In the genomic region with DNA sequence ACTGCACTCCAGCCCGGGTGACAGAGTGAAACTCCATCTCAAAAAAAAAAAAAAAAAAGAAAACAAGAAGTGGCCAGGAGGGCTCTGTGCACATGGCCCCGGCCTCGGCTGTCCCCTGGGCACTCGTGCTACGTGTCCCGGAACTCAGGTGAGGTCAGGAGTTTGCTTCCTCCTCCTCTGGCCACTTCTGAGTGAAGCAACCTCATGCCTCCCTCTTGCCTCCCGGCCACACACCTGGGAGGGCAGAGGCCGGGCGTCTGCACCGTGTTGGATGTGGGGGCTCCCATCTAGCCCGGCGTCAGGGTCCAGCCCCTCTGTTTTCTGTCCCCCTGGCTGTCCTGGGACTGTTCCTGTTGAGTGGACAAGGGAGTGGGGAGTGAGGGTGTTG, we compare ENCODE assay signal across 23 cellular contexts. TPM values are rescaled to one million over a fixed set of nuclear protein-coding genes. Genes with fewer than 3 reads are reported as not detected.
A peak's percentile ranks its signal among the peaks of the same experiment; 100 is the strongest.
DNase-seq lines count a peak whose midpoint lies in the region; ATAC-seq, FAIRE-seq and TF ChIP-seq lines count a peak whose summit lies in the region.
"Had no signal": no experiment of that assay in that cellular context is flagged by ENCODE, and none has a peak within 500 bp of the region (broad histone marks: within the 10 kb centered on the region; RNA-seq: fewer than 3 reads in every experiment).

No MANE protein-coding gene starts in this region.

- no peaks in the 10 kb centered on the region for H3K9me3 ChIP-seq in kidney (ENCODE audit: control insufficient read depth in 1 of 2, low read length in 2 of 2)
- no peaks in the 10 kb centered on the region for H3K9me3 ChIP-seq in lower lobe of right lung
- no peaks in the 10 kb centered on the region for H3K9me3 ChIP-seq in endodermal cell (ENCODE audit: control insufficient read depth, low read length)
- H3K9me3 ChIP-seq: SJSA1 had no signal

- H3K36me3 ChIP-seq in kidney (ENCODE audit: control insufficient read depth in 1 of 2, insufficient read depth in 2 of 2, low read length in 2 of 2): no peaks in the 10 kb centered on the region
- peaks cover 7% of the 10 kb centered on the region for H3K36me3 ChIP-seq in lower lobe of right lung
- no peaks in the 10 kb centered on the region for H3K36me3 ChIP-seq in endodermal cell (ENCODE audit: control insufficient read depth, insufficient read depth, low read length)

- peak; percentile 78 to 82 for ATAC-seq in lower lobe of right lung
- ATAC-seq: Right ventricle myocardium inferior had no signal

- peaks cover 8% of the 10 kb centered on the region for H3K4me1 Mint-ChIP-seq in glutamatergic neuron (ENCODE audit: low read depth, unreplicated experiment)
- H3K4me1 Mint-ChIP-seq in endodermal cell: no peaks in the 10 kb centered on the region
- H3K4me1 Mint-ChIP-seq: B cell; CD4-positive, CD25-positive, alpha-beta regulatory T cell had no signal

- H3K27ac ChIP-seq in kidney (ENCODE audit: low read depth in 2 of 2, low read length in 2 of 2) (no peak overlapping the region), lower lobe of right lung (no peak overlapping the region), endodermal cell (ENCODE audit: low read depth, low read length) (no peak overlapping the region)
- H3K27ac ChIP-seq: GM23248, HL-60, SJSA1 had no signal

- H3K4me1 ChIP-seq in kidney (ENCODE audit: control insufficient read depth in 1 of 2, insufficient read depth in 1 of 2, low read depth in 1 of 2, low read length in 2 of 2) (peaks cover 0 to 9% of the 10 kb centered on the region in 2 donors), lower lobe of right lung (peaks cover 23% of the 10 kb centered on the region), endodermal cell (ENCODE audit: control insufficient read depth, insufficient read depth, low read length) (no peaks in the 10 kb centered on the region)

- H3K27ac Mint-ChIP-seq in glutamatergic neuron (ENCODE audit: unreplicated experiment) (no peak overlapping the region), endodermal cell (no peak overlapping the region)
- H3K27ac Mint-ChIP-seq: B cell had no signal

- 95 to 100% methylated on average over 8 to 12 of the region's 12 CpGs for WGBS in endodermal cell (ENCODE audit: insufficient coverage in 1 of 2, insufficient read length in 1 of 2), 2 experiments

- H3K4me3 ChIP-seq in kidney (ENCODE audit: low read length in 2 of 2) (no peak overlapping the region), lower lobe of right lung (no peak overlapping the region), endodermal cell (ENCODE audit: low read length) (no peak overlapping the region)
- H3K4me3 ChIP-seq: GM23248, SJSA1 had no signal

- H3K9ac ChIP-seq in kidney (ENCODE audit: low read length in 2 of 2): no peak overlapping the region
- H3K9ac ChIP-seq in endodermal cell (ENCODE audit: extremely low read depth, low read length, poor library complexity, severe bottlenecking): no peak overlapping the region
- H3K9ac ChIP-seq: GM23248 had no signal

- peaks cover 2% of the 10 kb centered on the region for H3K27me3 Mint-ChIP-seq in glutamatergic neuron (ENCODE audit: unreplicated experiment)
- H3K27me3 Mint-ChIP-seq in endodermal cell (ENCODE audit: insufficient read depth): no peaks in the 10 kb centered on the region
- H3K27me3 Mint-ChIP-seq: B cell; CD4-positive, CD25-positive, alpha-beta regulatory T cell had no signal

- no peak overlapping the region for H3K4me3 Mint-ChIP-seq in glutamatergic neuron (ENCODE audit: unreplicated experiment)
- no peak overlapping the region for H3K4me3 Mint-ChIP-seq in endodermal cell
- H3K4me3 Mint-ChIP-seq: B cell; CD4-positive, CD25-positive, alpha-beta regulatory T cell had no signal

- DNase-seq in kidney (peak; percentile 59), lower lobe of right lung (peak; percentile 78), retina (peak; percentile 1), glutamatergic neuron (no peak), endodermal cell (no peak), SHP77 (lab: John Stamatoyannopoulos, UW) (no peak), hepatic stellate cell (ENCODE audit: low spot score) (no peak)
- DNase-seq: CD4-positive, CD25-positive, alpha-beta regulatory T cell; DMS153; GM23248; H7; Kasumi-1; NCI-H1105 treated with DMSO at 0.1 percent for 48 hours; NCI-H146; NCI-H1930; NCI-H2107; NCI-H446; NCI-H524 treated with DMSO at 0.1 percent for 48 hours; NCI-H774 had no signal

- H3K27me3 ChIP-seq in lower lobe of right lung (ENCODE audit: low read depth) (no peaks in the 10 kb centered on the region), endodermal cell (ENCODE audit: control insufficient read depth, insufficient read depth, low read length, poor library complexity, severe bottlenecking) (no peaks in the 10 kb centered on the region)
- H3K27me3 ChIP-seq: SJSA1 had no signal

- H3K36me3 Mint-ChIP-seq in glutamatergic neuron (ENCODE audit: unreplicated experiment): no peaks in the 10 kb centered on the region
- peaks cover 12% of the 10 kb centered on the region for H3K36me3 Mint-ChIP-seq in endodermal cell (ENCODE audit: low read depth)
- H3K36me3 Mint-ChIP-seq: CD4-positive, CD25-positive, alpha-beta regulatory T cell had no signal

- no peak for FAIRE-seq in kidney (lab: Jason Lieb, UNC)

- H3K9me3 Mint-ChIP-seq in glutamatergic neuron (ENCODE audit: unreplicated experiment) (no peaks in the 10 kb centered on the region), endodermal cell (no peaks in the 10 kb centered on the region)
- H3K9me3 Mint-ChIP-seq: CD4-positive, CD25-positive, alpha-beta regulatory T cell had no signal

- intact Hi-C loops in kidney (cut with DNase I) (no loop called here), lower lobe of right lung (cut with DNase I) (no loop called here)

- TF ChIP-seq CTCF in kidney (IDR thresholded peaks at IDR 0.05; ENCODE audit: borderline replicate concordance, extremely low read depth, insufficient read depth): no peak
- no peak for TF ChIP-seq CTCF in lower lobe of right lung (IDR thresholded peaks at IDR 0.05)
- no peak for TF ChIP-seq CTCF in glutamatergic neuron (IDR thresholded peaks at IDR 0.05; ENCODE audit: partially characterized antibody, unreplicated experiment)
- no peak for TF ChIP-seq CTCF in endodermal cell (conservative IDR thresholded peaks at IDR 0.05)

RNA-seq across cellular contexts. Expression of gene ASPSCR1, which starts 22.2 kb away (rescaled TPM):
- 35.2 TPM for total RNA-seq in kidney
- 57.5 TPM for polyA plus RNA-seq in kidney (ENCODE audit: insufficient read depth, low read depth, low replicate concordance)
- 45.3 TPM for total RNA-seq in lower lobe of right lung
- total RNA-seq in glutamatergic neuron (ENCODE audit: unreplicated experiment): 51.7 TPM
- 10 to 100 TPM; 50.8 to 65.4 TPM for total RNA-seq in endodermal cell
- 41.5 TPM for polyA plus RNA-seq in endodermal cell (2013, experiment 1 of 2)
- polyA plus RNA-seq in endodermal cell (2013, experiment 2 of 2): 30.3 TPM

RNA-seq across cellular contexts. Expression of gene CENPX, which starts 23.1 kb away (rescaled TPM):
- total RNA-seq in kidney (36.9 TPM), lower lobe of right lung (43.8 TPM), glutamatergic neuron (ENCODE audit: unreplicated experiment) (59.9 TPM), endodermal cell (10 to 100 TPM; 80.0 to 85.0 TPM)
- polyA plus RNA-seq in kidney (ENCODE audit: insufficient read depth, low read depth, low replicate concordance): 93.2 TPM
- polyA plus RNA-seq in endodermal cell (2013, experiment 1 of 2): 62.5 TPM
- polyA plus RNA-seq in endodermal cell (2013, experiment 2 of 2): 61.5 TPM

RNA-seq across cellular contexts. Expression of gene LRRC45, which starts 23.5 kb away (rescaled TPM):
- total RNA-seq in kidney (9.9 TPM), lower lobe of right lung (17.3 TPM), glutamatergic neuron (ENCODE audit: unreplicated experiment) (29.6 TPM), endodermal cell (10 to 100 TPM; 35.1 to 38.9 TPM)
- polyA plus RNA-seq in kidney (ENCODE audit: insufficient read depth, low read depth, low replicate concordance): 9.9 TPM
- polyA plus RNA-seq in endodermal cell (2013, experiment 1 of 2): 22.3 TPM
- 20.1 TPM for polyA plus RNA-seq in endodermal cell (2013, experiment 2 of 2)

RNA-seq across cellular contexts. Expression of gene RAC3, which starts 31.9 kb away (rescaled TPM):
- total RNA-seq in kidney (2.6 TPM), lower lobe of right lung (2.8 TPM), glutamatergic neuron (ENCODE audit: unreplicated experiment) (46.0 TPM), endodermal cell (10 to 100 TPM; 45.7 to 53.9 TPM)
- 13.1 TPM for polyA plus RNA-seq in kidney (ENCODE audit: insufficient read depth, low read depth, low replicate concordance)
- polyA plus RNA-seq in endodermal cell (2013, experiment 1 of 2): 58.8 TPM
- 53.5 TPM for polyA plus RNA-seq in endodermal cell (2013, experiment 2 of 2)

RNA-seq across cellular contexts. Expression of gene DCXR, which starts 37.9 kb away (rescaled TPM):
- total RNA-seq in kidney (102 TPM), lower lobe of right lung (133 TPM), glutamatergic neuron (ENCODE audit: unreplicated experiment) (89.5 TPM), endodermal cell (10 to 100 TPM; 73.8 to 83.6 TPM)
- 551 TPM for polyA plus RNA-seq in kidney (ENCODE audit: insufficient read depth, low read depth, low replicate concordance)
- 84.8 TPM for polyA plus RNA-seq in endodermal cell (2013, experiment 1 of 2)
- 72.9 TPM for polyA plus RNA-seq in endodermal cell (2013, experiment 2 of 2)

Comparison
In these comparisons a context has a peak if more than half of its experiments do, and no peak if none do; other contexts are left out.
1. DNase-seq: peak in kidney (single experiment), lower lobe of right lung (single experiment) and retina (single experiment); none in glutamatergic neuron (single experiment), endodermal cell (single experiment), SHP77 (0 of 2) and hepatic stellate cell (single experiment).